ENCODE assay signal across 1 cellular context in the genomic region with DNA sequence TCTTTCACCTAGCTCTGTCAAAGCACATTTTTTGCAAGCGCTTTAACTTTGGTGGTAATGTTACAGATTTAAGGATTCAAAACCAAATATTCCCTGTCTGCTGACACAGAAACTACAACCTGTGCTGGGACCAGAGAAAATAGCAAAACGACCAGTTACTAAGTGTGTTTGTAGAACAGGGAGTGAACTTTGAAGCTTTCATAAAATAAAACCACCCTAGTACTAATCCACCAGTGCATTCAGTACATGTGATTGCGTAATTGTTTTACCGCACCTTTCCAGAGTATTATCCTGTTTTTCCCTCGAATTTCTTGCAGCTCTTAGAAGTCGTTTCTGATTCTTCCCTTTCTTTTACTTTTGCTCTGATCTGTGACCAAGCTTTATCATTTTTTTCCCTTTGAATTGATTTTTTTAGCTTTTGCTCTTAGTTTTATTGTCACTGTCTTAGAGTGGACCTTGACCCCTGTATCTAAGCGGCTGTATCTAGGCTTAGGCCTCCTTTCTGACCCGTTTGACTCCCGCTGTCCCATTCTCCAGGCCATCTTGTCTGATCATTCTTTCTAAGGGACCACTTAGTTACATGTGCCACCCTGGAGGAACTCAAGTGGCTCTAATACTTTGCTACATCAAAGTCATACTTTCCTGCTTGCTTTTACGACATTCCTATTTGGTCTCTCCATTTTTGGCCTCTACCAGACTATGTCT.
A peak's percentile ranks its signal among the peaks of the same experiment; 100 is the strongest.
TF ChIP-seq lines count a peak whose summit lies in the region.

No MANE protein-coding gene starts in this region.

TF ChIP-seq in HepG2, 621 proteins besides CTCF, POLR2A, EP300 and RAD21 (continued from another document and continues in another):
- TF ChIP-seq, protein P1, sequence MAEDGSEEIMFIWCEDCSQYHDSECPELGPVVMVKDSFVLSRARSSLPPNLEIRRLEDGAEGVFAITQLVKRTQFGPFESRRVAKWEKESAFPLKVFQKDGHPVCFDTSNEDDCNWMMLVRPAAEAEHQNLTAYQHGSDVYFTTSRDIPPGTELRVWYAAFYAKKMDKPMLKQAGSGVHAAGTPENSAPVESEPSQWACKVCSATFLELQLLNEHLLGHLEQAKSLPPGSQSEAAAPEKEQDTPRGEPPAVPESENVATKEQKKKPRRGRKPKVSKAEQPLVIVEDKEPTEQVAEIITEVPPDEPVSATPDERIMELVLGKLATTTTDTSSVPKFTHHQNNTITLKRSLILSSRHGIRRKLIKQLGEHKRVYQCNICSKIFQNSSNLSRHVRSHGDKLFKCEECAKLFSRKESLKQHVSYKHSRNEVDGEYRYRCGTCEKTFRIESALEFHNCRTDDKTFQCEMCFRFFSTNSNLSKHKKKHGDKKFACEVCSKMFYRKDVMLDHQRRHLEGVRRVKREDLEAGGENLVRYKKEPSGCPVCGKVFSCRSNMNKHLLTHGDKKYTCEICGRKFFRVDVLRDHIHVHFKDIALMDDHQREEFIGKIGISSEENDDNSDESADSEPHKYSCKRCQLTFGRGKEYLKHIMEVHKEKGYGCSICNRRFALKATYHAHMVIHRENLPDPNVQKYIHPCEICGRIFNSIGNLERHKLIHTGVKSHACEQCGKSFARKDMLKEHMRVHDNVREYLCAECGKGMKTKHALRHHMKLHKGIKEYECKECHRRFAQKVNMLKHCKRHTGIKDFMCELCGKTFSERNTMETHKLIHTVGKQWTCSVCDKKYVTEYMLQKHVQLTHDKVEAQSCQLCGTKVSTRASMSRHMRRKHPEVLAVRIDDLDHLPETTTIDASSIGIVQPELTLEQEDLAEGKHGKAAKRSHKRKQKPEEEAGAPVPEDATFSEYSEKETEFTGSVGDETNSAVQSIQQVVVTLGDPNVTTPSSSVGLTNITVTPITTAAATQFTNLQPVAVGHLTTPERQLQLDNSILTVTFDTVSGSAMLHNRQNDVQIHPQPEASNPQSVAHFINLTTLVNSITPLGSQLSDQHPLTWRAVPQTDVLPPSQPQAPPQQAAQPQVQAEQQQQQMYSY (CRISPR knock-in tag; IDR thresholded peaks at IDR 0.05), result no peak
- TF ChIP-seq, protein P2, sequence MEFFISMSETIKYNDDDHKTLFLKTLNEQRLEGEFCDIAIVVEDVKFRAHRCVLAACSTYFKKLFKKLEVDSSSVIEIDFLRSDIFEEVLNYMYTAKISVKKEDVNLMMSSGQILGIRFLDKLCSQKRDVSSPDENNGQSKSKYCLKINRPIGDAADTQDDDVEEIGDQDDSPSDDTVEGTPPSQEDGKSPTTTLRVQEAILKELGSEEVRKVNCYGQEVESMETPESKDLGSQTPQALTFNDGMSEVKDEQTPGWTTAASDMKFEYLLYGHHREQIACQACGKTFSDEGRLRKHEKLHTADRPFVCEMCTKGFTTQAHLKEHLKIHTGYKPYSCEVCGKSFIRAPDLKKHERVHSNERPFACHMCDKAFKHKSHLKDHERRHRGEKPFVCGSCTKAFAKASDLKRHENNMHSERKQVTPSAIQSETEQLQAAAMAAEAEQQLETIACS (CRISPR knock-in tag; IDR thresholded peaks at IDR 0.05), result no peak
- TF ChIP-seq, protein P3, sequence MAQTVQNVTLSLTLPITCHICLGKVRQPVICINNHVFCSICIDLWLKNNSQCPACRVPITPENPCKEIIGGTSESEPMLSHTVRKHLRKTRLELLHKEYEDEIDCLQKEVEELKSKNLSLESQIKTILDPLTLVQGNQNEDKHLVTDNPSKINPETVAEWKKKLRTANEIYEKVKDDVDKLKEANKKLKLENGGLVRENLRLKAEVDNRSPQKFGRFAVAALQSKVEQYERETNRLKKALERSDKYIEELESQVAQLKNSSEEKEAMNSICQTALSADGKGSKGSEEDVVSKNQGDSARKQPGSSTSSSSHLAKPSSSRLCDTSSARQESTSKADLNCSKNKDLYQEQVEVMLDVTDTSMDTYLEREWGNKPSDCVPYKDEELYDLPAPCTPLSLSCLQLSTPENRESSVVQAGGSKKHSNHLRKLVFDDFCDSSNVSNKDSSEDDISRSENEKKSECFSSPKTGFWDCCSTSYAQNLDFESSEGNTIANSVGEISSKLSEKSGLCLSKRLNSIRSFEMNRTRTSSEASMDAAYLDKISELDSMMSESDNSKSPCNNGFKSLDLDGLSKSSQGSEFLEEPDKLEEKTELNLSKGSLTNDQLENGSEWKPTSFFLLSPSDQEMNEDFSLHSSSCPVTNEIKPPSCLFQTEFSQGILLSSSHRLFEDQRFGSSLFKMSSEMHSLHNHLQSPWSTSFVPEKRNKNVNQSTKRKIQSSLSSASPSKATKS (CRISPR knock-in tag; IDR thresholded peaks at IDR 0.05), result no peak
- TF ChIP-seq ISL2 (CRISPR knock-in tag; IDR thresholded peaks at IDR 0.05) (peak; percentile 29; the same call in 1 of the 2 replicates), ZNF468 (CRISPR knock-in tag; IDR thresholded peaks at IDR 0.05) (no peak), POLR2G (IDR thresholded peaks at IDR 0.05; ENCODE audit: low read depth, low read length) (0 out of 2 replicates have a peak, but pooled peaks have one; percentile 27), ZEB1 (IDR thresholded peaks at IDR 0.05; ENCODE audit: insufficient replicate concordance, low read depth) (no peak), SIN3A (IDR thresholded peaks at IDR 0.05; ENCODE audit: borderline replicate concordance, low read depth, low read length) (no peak), SOX6 (IDR thresholded peaks at IDR 0.05) (no peak), SOX6 (CRISPR knock-in tag; IDR thresholded peaks at IDR 0.05) (peak; percentile 79), ZNF121 (CRISPR knock-in tag; IDR thresholded peaks at IDR 0.05) (no peak), FOXM1 (CRISPR knock-in tag; IDR thresholded peaks at IDR 0.05) (no peak), FOXP1 (IDR thresholded peaks at IDR 0.05) (no peak), FOXP1 (CRISPR knock-in tag; IDR thresholded peaks at IDR 0.05) (peak; percentile 24; the same call in 1 of the 2 replicates), ZSCAN9 (CRISPR knock-in tag; IDR thresholded peaks at IDR 0.05; ENCODE audit: borderline replicate concordance) (0 out of 2 replicates have a peak, but pooled peaks have one; percentile 18), ZNF296 (CRISPR knock-in tag; conservative IDR thresholded peaks at IDR 0.05) (no peak), HOXA3 (CRISPR knock-in tag; IDR thresholded peaks at IDR 0.05) (no peak), TEAD3 (CRISPR knock-in tag; optimal IDR thresholded peaks at IDR 0.05; ENCODE audit: borderline replicate concordance) (no peak), ATF7-NPFF (CRISPR knock-in tag; IDR thresholded peaks at IDR 0.05; ENCODE audit: low read depth) (no peak), ZMYM4 (CRISPR knock-in tag; IDR thresholded peaks at IDR 0.05) (peak; percentile 68), MTA1 (CRISPR knock-in tag; IDR thresholded peaks at IDR 0.05; ENCODE audit: borderline replicate concordance) (no peak), MED8 (CRISPR knock-in tag; IDR thresholded peaks at IDR 0.05; ENCODE audit: insufficient replicate concordance) (no peak), HDAC2 (CRISPR knock-in tag; IDR thresholded peaks at IDR 0.05) (0 out of 2 replicates have a peak, but pooled peaks have one; percentile 33), ZNF615 (CRISPR knock-in tag; IDR thresholded peaks at IDR 0.05; ENCODE audit: borderline replicate concordance) (no peak), ZNF549 (CRISPR knock-in tag; IDR thresholded peaks at IDR 0.05) (no peak), CEBPG (CRISPR knock-in tag; IDR thresholded peaks at IDR 0.05) (peak; percentile 97), ZNF431 (CRISPR knock-in tag; IDR thresholded peaks at IDR 0.05; ENCODE audit: borderline replicate concordance, low read depth) (no peak), ZNF891 (CRISPR knock-in tag; IDR thresholded peaks at IDR 0.05) (no peak), TRIM24 (CRISPR knock-in tag; IDR thresholded peaks at IDR 0.05) (no peak), ZNF781 (CRISPR knock-in tag; IDR thresholded peaks at IDR 0.05; ENCODE audit: borderline replicate concordance, not compliant biosample characterization) (no peak), ZFY (CRISPR knock-in tag; IDR thresholded peaks at IDR 0.05) (peak; percentile 43; the same call in 1 of the 2 replicates), NFKBIZ (CRISPR knock-in tag; IDR thresholded peaks at IDR 0.05) (no peak)
- TF ChIP-seq, protein P4, sequence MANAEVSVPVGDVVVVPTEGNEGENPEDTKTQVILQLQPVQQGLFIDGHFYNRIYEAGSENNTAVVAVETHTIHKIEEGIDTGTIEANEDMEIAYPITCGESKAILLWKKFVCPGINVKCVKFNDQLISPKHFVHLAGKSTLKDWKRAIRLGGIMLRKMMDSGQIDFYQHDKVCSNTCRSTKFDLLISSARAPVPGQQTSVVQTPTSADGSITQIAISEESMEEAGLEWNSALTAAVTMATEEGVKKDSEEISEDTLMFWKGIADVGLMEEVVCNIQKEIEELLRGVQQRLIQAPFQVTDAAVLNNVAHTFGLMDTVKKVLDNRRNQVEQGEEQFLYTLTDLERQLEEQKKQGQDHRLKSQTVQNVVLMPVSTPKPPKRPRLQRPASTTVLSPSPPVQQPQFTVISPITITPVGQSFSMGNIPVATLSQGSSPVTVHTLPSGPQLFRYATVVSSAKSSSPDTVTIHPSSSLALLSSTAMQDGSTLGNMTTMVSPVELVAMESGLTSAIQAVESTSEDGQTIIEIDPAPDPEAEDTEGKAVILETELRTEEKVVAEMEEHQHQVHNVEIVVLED (CRISPR knock-in tag; IDR thresholded peaks at IDR 0.05; ENCODE audit: borderline replicate concordance), result no peak
- TF ChIP-seq, protein P5, sequence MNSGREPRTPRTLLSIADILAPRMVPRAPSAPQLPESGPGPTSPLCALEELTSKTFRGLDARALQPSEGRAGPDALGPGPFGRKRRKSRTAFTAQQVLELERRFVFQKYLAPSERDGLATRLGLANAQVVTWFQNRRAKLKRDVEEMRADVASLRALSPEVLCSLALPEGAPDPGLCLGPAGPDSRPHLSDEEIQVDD (CRISPR knock-in tag; IDR thresholded peaks at IDR 0.05; ENCODE audit: borderline replicate concordance), result no peak
- TF ChIP-seq, protein P6, sequence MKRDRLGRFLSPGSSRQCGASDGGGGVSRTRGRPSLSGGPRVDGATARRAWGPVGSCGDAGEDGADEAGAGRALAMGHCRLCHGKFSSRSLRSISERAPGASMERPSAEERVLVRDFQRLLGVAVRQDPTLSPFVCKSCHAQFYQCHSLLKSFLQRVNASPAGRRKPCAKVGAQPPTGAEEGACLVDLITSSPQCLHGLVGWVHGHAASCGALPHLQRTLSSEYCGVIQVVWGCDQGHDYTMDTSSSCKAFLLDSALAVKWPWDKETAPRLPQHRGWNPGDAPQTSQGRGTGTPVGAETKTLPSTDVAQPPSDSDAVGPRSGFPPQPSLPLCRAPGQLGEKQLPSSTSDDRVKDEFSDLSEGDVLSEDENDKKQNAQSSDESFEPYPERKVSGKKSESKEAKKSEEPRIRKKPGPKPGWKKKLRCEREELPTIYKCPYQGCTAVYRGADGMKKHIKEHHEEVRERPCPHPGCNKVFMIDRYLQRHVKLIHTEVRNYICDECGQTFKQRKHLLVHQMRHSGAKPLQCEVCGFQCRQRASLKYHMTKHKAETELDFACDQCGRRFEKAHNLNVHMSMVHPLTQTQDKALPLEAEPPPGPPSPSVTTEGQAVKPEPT (CRISPR knock-in tag; IDR thresholded peaks at IDR 0.05; ENCODE audit: low read depth), result no peak
- TF ChIP-seq, protein P7, sequence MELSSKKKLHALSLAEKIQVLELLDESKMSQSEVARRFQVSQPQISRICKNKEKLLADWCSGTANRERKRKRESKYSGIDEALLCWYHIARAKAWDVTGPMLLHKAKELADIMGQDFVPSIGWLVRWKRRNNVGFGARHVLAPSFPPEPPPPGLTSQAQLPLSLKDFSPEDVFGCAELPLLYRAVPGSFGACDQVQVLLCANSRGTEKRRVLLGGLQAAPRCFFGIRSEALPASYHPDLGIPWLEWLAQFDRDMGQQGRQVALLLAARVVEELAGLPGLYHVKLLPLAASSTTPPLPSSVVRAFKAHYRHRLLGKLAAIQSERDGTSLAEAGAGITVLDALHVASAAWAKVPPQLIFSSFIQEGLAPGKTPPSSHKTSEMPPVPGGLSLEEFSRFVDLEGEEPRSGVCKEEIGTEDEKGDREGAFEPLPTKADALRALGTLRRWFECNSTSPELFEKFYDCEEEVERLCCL (CRISPR knock-in tag; IDR thresholded peaks at IDR 0.05; ENCODE audit: borderline replicate concordance), result no peak
- TF ChIP-seq, protein P8, sequence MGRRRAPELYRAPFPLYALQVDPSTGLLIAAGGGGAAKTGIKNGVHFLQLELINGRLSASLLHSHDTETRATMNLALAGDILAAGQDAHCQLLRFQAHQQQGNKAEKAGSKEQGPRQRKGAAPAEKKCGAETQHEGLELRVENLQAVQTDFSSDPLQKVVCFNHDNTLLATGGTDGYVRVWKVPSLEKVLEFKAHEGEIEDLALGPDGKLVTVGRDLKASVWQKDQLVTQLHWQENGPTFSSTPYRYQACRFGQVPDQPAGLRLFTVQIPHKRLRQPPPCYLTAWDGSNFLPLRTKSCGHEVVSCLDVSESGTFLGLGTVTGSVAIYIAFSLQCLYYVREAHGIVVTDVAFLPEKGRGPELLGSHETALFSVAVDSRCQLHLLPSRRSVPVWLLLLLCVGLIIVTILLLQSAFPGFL (CRISPR knock-in tag; IDR thresholded peaks at IDR 0.05), result no peak
